Comparison of ENCODE assay signal across 9 cellular contexts in genomic region chr14:100384819-100385813, GRCh38. TPM values are rescaled to one million over a fixed set of nuclear protein-coding genes. Genes with fewer than 3 reads are reported as not detected.
DNase-seq lines count a peak whose midpoint lies in the region; ATAC-seq and TF ChIP-seq lines count a peak whose summit lies in the region.
"Had no signal": no experiment of that assay in that cellular context is flagged by ENCODE, and none has a peak within 500 bp of the region (broad histone marks: within the 10 kb centered on the region; RNA-seq: fewer than 3 reads in every experiment).

No MANE protein-coding gene starts in this region.

- TF ChIP-seq CTCF in A673 (conservative IDR thresholded peaks at IDR 0.05; ENCODE audit: low read depth, low read length) = peak; percentile 71
- TF ChIP-seq CTCF in gastroesophageal sphincter (IDR thresholded peaks at IDR 0.05) = peak; percentile 26 to 63 (median 60)
- peak in 4 of 6 experiments; percentile 17 to 47 (median 38) for TF ChIP-seq CTCF in thyroid gland (IDR thresholded peaks at IDR 0.05)

- H3K36me3 ChIP-seq in A673 (ENCODE audit: insufficient read depth, low read length, poor library complexity, severe bottlenecking) (no peaks in the 10 kb centered on the region), SK-N-MC (ENCODE audit: insufficient read depth, low read length) (no peaks in the 10 kb centered on the region), gastroesophageal sphincter (peaks cover 0 to 26% of the 10 kb centered on the region in 2 donors), thyroid gland (no peaks in the 10 kb centered on the region)

- H3K27me3 ChIP-seq in A673 (replicated peaks; ENCODE audit: insufficient read depth, low read depth, low read length, poor library complexity) = no peaks in the 10 kb centered on the region
- no peaks in the 10 kb centered on the region for H3K27me3 ChIP-seq in gastroesophageal sphincter
- no peaks in the 10 kb centered on the region for H3K27me3 ChIP-seq in thyroid gland

- TF ChIP-seq POLR2A in gastroesophageal sphincter (IDR thresholded peaks at IDR 0.05) (no peak), thyroid gland (IDR thresholded peaks at IDR 0.05) (no peak)

- TF ChIP-seq EP300 in gastroesophageal sphincter (IDR thresholded peaks at IDR 0.05) = no peak

- intact Hi-C loops in A673 (cut with micrococcal nuclease; ENCODE audit: unreplicated experiment) = loop anchor here (1.0 to 10.0 kb wide), 5 partner anchors 140 to 847 kb away; partner anchors contain the start of genes MEG3 and RTL1
- intact Hi-C loops in thyroid gland (cut with DNase I) = loop anchor here (5.0 kb wide), 1 partner anchor 262 kb away; no protein-coding TSS in a partner anchor

- POLR2A ChIA-PET in A673 (lab: Charles Lee; ENCODE audit: low non-redundant PET) = no interaction called here

- peak overlapping the region; percentile 59 for H3K27ac ChIP-seq in A673 (ENCODE audit: low read depth, low read length, poor library complexity, severe bottlenecking)
- peak overlapping the region; percentile 93 for H3K27ac ChIP-seq in SK-N-MC
- no peak overlapping the region for H3K27ac ChIP-seq in gastroesophageal sphincter
- H3K27ac ChIP-seq in thyroid gland = no peak overlapping the region

- WGBS in gastroesophageal sphincter (ENCODE audit: low coverage in 1 of 2), 2 donors = 59 to 62% methylated on average over 13 to 16 of the region's 16 CpGs
- 78 to 83% methylated on average over 16 of the region's 16 CpGs for WGBS in thyroid gland, 2 donors

- BruUV-seq in A673 (replicated peaks; lab: Mats Ljungman, UMichigan) = no TSS peak

- no peak for ATAC-seq in gastroesophageal sphincter
- no peak for ATAC-seq in GM18517 (IDR thresholded peaks at IDR 0.05; ENCODE audit: unreplicated experiment)
- ATAC-seq in HG02571 (IDR thresholded peaks at IDR 0.05; ENCODE audit: unreplicated experiment) = no peak

- H3K4me3 ChIP-seq in A673 (ENCODE audit: low read depth, low read length, poor library complexity, severe bottlenecking) (no peak overlapping the region), SK-N-MC (peak overlapping the region; percentile 44), gastroesophageal sphincter (no peak overlapping the region), thyroid gland (replicated peaks in 1 of 3) (no peak overlapping the region)

- peak; percentile 80 for DNase-seq in A673 (ENCODE audit: low spot score)
- DNase-seq in HCEC 1CT = peak; percentile 71
- peak; percentile 79 for DNase-seq in SK-N-MC (ENCODE audit: low read depth, low spot score)
- DNase-seq in thyroid gland = no peak
- DNase-seq in activated CD4-positive, alpha-beta T cell treated with anti-CD3 and anti-CD28 coated beads, Interleukin-2, amount 50 U/mL, for 1 hour = no peak
- DNase-seq: activated naive CD8-positive, alpha-beta T cell treated with anti-CD3 and anti-CD28 coated beads, Interleukin-2, amount 10 ng/mL, durations not matched to agents 7 days and 5 days had no signal

- H3K9me3 ChIP-seq in A673 (ENCODE audit: low read depth, low read length, poor library complexity, severe bottlenecking) (no peaks in the 10 kb centered on the region), SK-N-MC (ENCODE audit: low read depth, low read length) (no peaks in the 10 kb centered on the region), gastroesophageal sphincter (no peaks in the 10 kb centered on the region), thyroid gland (no peaks in the 10 kb centered on the region)

- CTCF ChIA-PET in A673 (lab: Charles Lee) = interaction anchor here (0.6 to 4.3 kb wide), 13 partner anchors 15 to 778 kb away, joined by 3 to 75 read pairs (median 4); no protein-coding TSS in a partner anchor

- H3K4me1 ChIP-seq in A673 (ENCODE audit: insufficient read depth, low read length, poor library complexity, severe bottlenecking) (peaks cover 46% of the 10 kb centered on the region), gastroesophageal sphincter (peaks cover 0 to 33% (median 0%) of the 10 kb centered on the region in 3 donors), thyroid gland (peaks cover 8 to 38% of the 10 kb centered on the region in 2 donors)

- peak overlapping the region; percentile 60 for H3K9ac ChIP-seq in SK-N-MC (ENCODE audit: insufficient read length)

RNA-seq across cellular contexts. Expression of gene WDR25, which starts 8.8 kb away (rescaled TPM):
- total RNA-seq in A673 (2021) = 8.7 and 9.4 TPM in 2 replicates
- 10 to 100 TPM in 1 of 4 donors, 1 to 10 TPM in 3; 7.3 to 12.9 (median 8.0) TPM for total RNA-seq in gastroesophageal sphincter
- 10 to 100 TPM; 13.3 to 41.8 (median 29.6) TPM for total RNA-seq in thyroid gland

Comparison
In these comparisons a context has a peak if more than half of its experiments do, and no peak if none do; other contexts are left out.
1. DNase-seq: peak in A673 (single experiment), HCEC 1CT (single experiment) and SK-N-MC (single experiment); none in thyroid gland (0 of 2) and activated CD4-positive, alpha-beta T cell treated with anti-CD3 and anti-CD28 coated beads, Interleukin-2, amount 50 U/mL, for 1 hour (single experiment).
2. H3K27ac ChIP-seq: peak in A673 (single experiment) and SK-N-MC (single experiment); none in gastroesophageal sphincter (0 of 4) and thyroid gland (0 of 3).
3. Peak in every context shown above with its lines, with median percentiles within 50 percentile points of each other: CTCF ChIP-seq.